1 cellular context compared by ENCODE assay signal in the genomic region with DNA sequence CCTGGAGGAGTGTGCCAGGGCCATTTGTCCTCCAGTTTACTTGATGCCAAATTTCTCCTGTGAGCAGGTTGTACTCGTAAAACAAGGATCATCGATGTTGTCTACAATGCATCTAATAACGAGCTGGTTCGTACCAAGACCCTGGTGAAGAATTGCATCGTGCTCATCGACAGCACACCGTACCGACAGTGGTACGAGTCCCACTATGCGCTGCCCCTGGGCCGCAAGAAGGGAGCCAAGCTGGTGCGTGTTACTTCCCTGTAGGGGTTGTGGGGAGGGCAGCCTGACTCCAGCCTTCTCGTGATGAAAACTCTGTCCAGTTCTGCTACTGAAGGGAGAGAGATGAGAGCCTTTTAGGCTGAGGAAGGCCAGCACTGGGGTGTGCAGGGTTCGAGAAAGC.
TF ChIP-seq lines count a peak whose summit lies in the region.

No MANE protein-coding gene starts in this region.

TF ChIP-seq in IMR-90, 13 proteins besides CTCF, POLR2A, EP300 and RAD21 (continued from another document):
- TF ChIP-seq USF2 (IDR thresholded peaks at IDR 0.05; ENCODE audit: low read depth, low read length) (no peak), CHD1 (IDR thresholded peaks at IDR 0.05; ENCODE audit: low read depth, low read length) (no peak), RCOR1 (IDR thresholded peaks at IDR 0.05; ENCODE audit: insufficient replicate concordance, low read length) (no peak), MAFK (IDR thresholded peaks at IDR 0.05; ENCODE audit: low read depth, low read length) (no peak), MAZ (IDR thresholded peaks at IDR 0.05; ENCODE audit: borderline replicate concordance, low read depth, low read length) (no peak), SMC3 (IDR thresholded peaks at IDR 0.05; ENCODE audit: low read depth, low read length) (no peak), CEBPB (IDR thresholded peaks at IDR 0.05; ENCODE audit: low read depth, low read length) (no peak), NFE2L2 (IDR thresholded peaks at IDR 0.05; ENCODE audit: low read depth, low read length) (no peak), RFX5 (IDR thresholded peaks at IDR 0.05; ENCODE audit: low read depth, low read length) (no peak)
- TF ChIP-seq, protein P1, sequence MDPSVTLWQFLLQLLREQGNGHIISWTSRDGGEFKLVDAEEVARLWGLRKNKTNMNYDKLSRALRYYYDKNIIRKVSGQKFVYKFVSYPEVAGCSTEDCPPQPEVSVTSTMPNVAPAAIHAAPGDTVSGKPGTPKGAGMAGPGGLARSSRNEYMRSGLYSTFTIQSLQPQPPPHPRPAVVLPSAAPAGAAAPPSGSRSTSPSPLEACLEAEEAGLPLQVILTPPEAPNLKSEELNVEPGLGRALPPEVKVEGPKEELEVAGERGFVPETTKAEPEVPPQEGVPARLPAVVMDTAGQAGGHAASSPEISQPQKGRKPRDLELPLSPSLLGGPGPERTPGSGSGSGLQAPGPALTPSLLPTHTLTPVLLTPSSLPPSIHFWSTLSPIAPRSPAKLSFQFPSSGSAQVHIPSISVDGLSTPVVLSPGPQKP (IDR thresholded peaks at IDR 0.05; ENCODE audit: borderline replicate concordance, low read depth, low read length): no peak
